In the genomic region with DNA sequence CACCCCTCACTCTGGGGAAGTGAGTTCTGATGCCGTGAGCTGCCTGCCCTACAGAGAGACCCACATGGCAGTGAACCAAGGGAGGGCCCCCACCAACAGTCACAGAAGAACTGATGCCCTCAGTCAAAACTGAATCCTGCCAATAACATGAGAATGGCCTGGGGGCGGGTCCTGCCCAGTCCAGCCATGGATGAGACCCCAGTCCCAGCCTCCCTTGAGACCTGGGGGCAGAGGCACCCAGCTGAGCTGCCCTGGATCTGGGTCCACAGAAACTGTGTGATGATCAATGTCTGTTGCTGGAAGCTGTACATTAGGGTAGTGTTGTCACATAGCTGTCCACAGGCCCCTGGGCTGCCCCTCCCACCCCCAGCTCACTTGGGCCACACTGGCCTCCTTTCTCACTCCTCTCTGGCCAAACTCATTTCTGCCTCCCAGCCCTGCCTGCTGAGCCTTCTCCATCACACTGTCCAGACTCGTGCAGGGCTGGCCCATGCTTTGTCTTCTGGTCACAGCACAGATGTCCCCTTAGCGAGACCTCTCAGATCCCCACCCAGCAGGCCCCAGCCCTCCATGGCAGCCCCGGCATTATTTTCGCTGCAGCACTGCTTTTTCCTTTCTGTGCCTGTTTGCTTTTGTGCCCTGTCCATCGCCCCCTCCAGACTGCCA, we compare ENCODE assay signal across 9 cellular contexts. TPM values are rescaled to one million over a fixed set of nuclear protein-coding genes. Genes with fewer than 3 reads are reported as not detected.
DNase-seq lines count a peak whose midpoint lies in the region; ATAC-seq, FAIRE-seq and TF ChIP-seq lines count a peak whose summit lies in the region.
"Had no signal": no experiment of that assay in that cellular context is flagged by ENCODE, and none has a peak within 500 bp of the region (broad histone marks: within the 10 kb centered on the region; RNA-seq: fewer than 3 reads in every experiment).

No MANE protein-coding gene starts in this region.

- no peaks in the 10 kb centered on the region for H3K9me3 Mint-ChIP-seq in activated T-cell treated with anti-CD3 and anti-CD28 coated beads, Interleukin-2, amount 50 U/mL, for 24 hours
- no peaks in the 10 kb centered on the region for H3K9me3 Mint-ChIP-seq in activated T-helper 17 cell treated with anti-CD3 and anti-CD28 coated beads, Interleukin-2, amount 50 U/mL, for 72 hours

- H3K36me3 ChIP-seq in keratinocyte (ENCODE audit: control insufficient read depth in 2 of 2, extremely low read depth in 1 of 2, insufficient read depth in 2 of 2, low read length in 2 of 2), result peaks cover 0 to 5% of the 10 kb centered on the region in 2 experiments
- H3K36me3 ChIP-seq in thoracic aorta, result no peaks in the 10 kb centered on the region

- H3K4me2 ChIP-seq in keratinocyte (ENCODE audit: control insufficient read depth, extremely low read depth, insufficient read depth, low read depth, low read length), result peak overlapping the region; percentile 87

- peaks cover 65% of the 10 kb centered on the region for H3K4me1 Mint-ChIP-seq in activated T-cell treated with anti-CD3 and anti-CD28 coated beads, Interleukin-2, amount 50 U/mL, for 24 hours (ENCODE audit: low read depth)
- peaks cover 20% of the 10 kb centered on the region for H3K4me1 Mint-ChIP-seq in activated T-helper 17 cell treated with anti-CD3 and anti-CD28 coated beads, Interleukin-2, amount 50 U/mL, for 72 hours

- H3K27me3 ChIP-seq in keratinocyte (ENCODE audit: control insufficient read depth, extremely low read depth, insufficient read depth, low read length), result no peaks in the 10 kb centered on the region
- H3K27me3 ChIP-seq in thoracic aorta (replicated peaks; ENCODE audit: insufficient read depth), result no peaks in the 10 kb centered on the region

- H3K4me3 ChIP-seq in keratinocyte (ENCODE audit: control insufficient read depth in 2 of 3, extremely low read depth in 1 of 3, insufficient read depth in 2 of 3, low read depth in 1 of 3, low read length in 3 of 3), result no peak overlapping the region
- peak overlapping the region; percentile 88 for H3K4me3 ChIP-seq in thoracic aorta

- no peaks in the 10 kb centered on the region for H3K9me3 ChIP-seq in keratinocyte (ENCODE audit: control insufficient read depth, low read depth, low read length)
- H3K9me3 ChIP-seq in thoracic aorta, result no peaks in the 10 kb centered on the region

- FAIRE-seq in keratinocyte (lab: Jason Lieb, UNC), result no peak

- ATAC-seq in activated T-helper 17 cell treated with anti-CD3 and anti-CD28 coated beads, Interleukin-2, amount 50 U/mL, for 72 hours (replicated peaks), result no peak
- ATAC-seq in thoracic aorta (ENCODE audit: insufficient number of reproducible peaks, low FRiP score, low read depth), result no peak

- H2AFZ ChIP-seq in keratinocyte (ENCODE audit: control insufficient read depth, low read length), result no peak overlapping the region
- H2AFZ ChIP-seq: parathyroid adenoma had no signal

- no peak for TF ChIP-seq CTCF in keratinocyte (optimal IDR thresholded peaks at IDR 0.05 in 1 of 3, IDR thresholded peaks at IDR 0.05 in 1 of 3, conservative IDR thresholded peaks at IDR 0.05 in 1 of 3; ENCODE audit: extremely low read depth in 1 of 3, insufficient read depth in 2 of 3, low read length in 3 of 3)
- no peak for TF ChIP-seq CTCF in thoracic aorta (IDR thresholded peaks at IDR 0.05)

- DNase-seq in activated T-cell treated with anti-CD3 and anti-CD28 coated beads, Interleukin-2, amount 50 U/mL, for 24 hours, result no peak
- no peak for DNase-seq in activated T-cell treated with anti-CD3 and anti-CD28 coated beads, Interleukin-2, amount 50 U/mL, for 1 hour
- no peak for DNase-seq in keratinocyte (ENCODE audit: low read depth, low spot score)
- no peak for DNase-seq in thoracic aorta (ENCODE audit: low spot score)
- DNase-seq in nucleus accumbens (lab: John Stamatoyannopoulos, UW), result no peak
- no peak for DNase-seq in midbrain (lab: John Stamatoyannopoulos, UW)
- no peak for DNase-seq in NCI-H2029 (lab: John Stamatoyannopoulos, UW)

- peaks cover 27% of the 10 kb centered on the region for H4K20me1 ChIP-seq in keratinocyte (ENCODE audit: control insufficient read depth, extremely low read depth, insufficient read depth, low read length)

- peak overlapping the region; percentile 95 for H3K27ac Mint-ChIP-seq in activated T-cell treated with anti-CD3 and anti-CD28 coated beads, Interleukin-2, amount 50 U/mL, for 24 hours
- H3K27ac Mint-ChIP-seq in activated T-helper 17 cell treated with anti-CD3 and anti-CD28 coated beads, Interleukin-2, amount 50 U/mL, for 72 hours, result peak overlapping the region; percentile 97

- H3K4me1 ChIP-seq in keratinocyte (ENCODE audit: control insufficient read depth, extremely low read depth, insufficient read depth, low read length), result peaks cover 22% of the 10 kb centered on the region
- H3K4me1 ChIP-seq in thoracic aorta (ENCODE audit: control insufficient read depth in 1 of 2, low read depth in 2 of 2), result peaks cover 17 to 34% of the 10 kb centered on the region in 2 donors

- H3K27me3 Mint-ChIP-seq in activated T-cell treated with anti-CD3 and anti-CD28 coated beads, Interleukin-2, amount 50 U/mL, for 24 hours, result no peaks in the 10 kb centered on the region
- H3K27me3 Mint-ChIP-seq in activated T-helper 17 cell treated with anti-CD3 and anti-CD28 coated beads, Interleukin-2, amount 50 U/mL, for 72 hours, result no peaks in the 10 kb centered on the region

- H3K9ac ChIP-seq in keratinocyte (ENCODE audit: control insufficient read depth, extremely low read depth, insufficient read depth, low read length), result peak overlapping the region; percentile 3
- H3K9ac ChIP-seq: parathyroid adenoma had no signal

- H3K36me3 Mint-ChIP-seq in activated T-cell treated with anti-CD3 and anti-CD28 coated beads, Interleukin-2, amount 50 U/mL, for 24 hours (ENCODE audit: low read depth), result peaks cover 31% of the 10 kb centered on the region
- peaks cover 56% of the 10 kb centered on the region for H3K36me3 Mint-ChIP-seq in activated T-helper 17 cell treated with anti-CD3 and anti-CD28 coated beads, Interleukin-2, amount 50 U/mL, for 72 hours (ENCODE audit: low read depth)

- H3K4me3 Mint-ChIP-seq in activated T-cell treated with anti-CD3 and anti-CD28 coated beads, Interleukin-2, amount 50 U/mL, for 24 hours, result peak overlapping the region; percentile 93
- H3K4me3 Mint-ChIP-seq in activated T-helper 17 cell treated with anti-CD3 and anti-CD28 coated beads, Interleukin-2, amount 50 U/mL, for 72 hours, result peak overlapping the region; percentile 90

- dilution Hi-C loops in keratinocyte (cut with MboI; ENCODE audit: extremely low pct_ligation_motif_present, low sequenced_read_pairs), result no loop called here

- peaks cover 36% of the 10 kb centered on the region for H3K79me2 ChIP-seq in keratinocyte (ENCODE audit: control insufficient read depth, insufficient read depth, low read length)

- peak overlapping the region; percentile 20 for H3K27ac ChIP-seq in keratinocyte (ENCODE audit: control insufficient read depth, insufficient read depth, low read length)
- no peak overlapping the region for H3K27ac ChIP-seq in thoracic aorta

- no peaks in the 10 kb centered on the region for H3K9me1 ChIP-seq in keratinocyte (ENCODE audit: control insufficient read depth, extremely low read depth, insufficient read depth, low read length)

RNA-seq across cellular contexts. Expression of a gene that starts 16.8 kb away (rescaled TPM):
- 1 to 10 TPM; 2.8 to 7.2 TPM for total RNA-seq in activated T-helper 17 cell treated with anti-CD3 and anti-CD28 coated beads, Interleukin-2, amount 50 U/mL, for 72 hours
- 0.42 to 0.74 TPM (median 0.54 TPM) in 3 replicates for polyA plus RNA-seq in keratinocyte
- not detected for polyA plus RNA-seq in keratinocyte (2011; ENCODE audit: low read depth)
- polyA plus RNA-seq in keratinocyte (2011; cell fraction: cytosol; rRNA removed), result 0.17 and 0.48 TPM in 2 replicates
- 0.87 and 1.1 TPM in 2 replicates for polyA plus RNA-seq in keratinocyte (2011; cell fraction: nucleus; rRNA removed)
- polyA plus RNA-seq in keratinocyte (2012; ENCODE audit: low replicate concordance), result 0.25 and 0.72 TPM in 2 replicates
- 0.40 to 1.6 TPM (median 0.77 TPM) in 3 replicates for polyA minus RNA-seq in keratinocyte
- not detected for polyA minus RNA-seq in keratinocyte (2011; cell fraction: cytosol; rRNA and poly(A)+ RNA removed)
- polyA minus RNA-seq in keratinocyte (2011; cell fraction: nucleus; rRNA and poly(A)+ RNA removed), result 0.95 and 1.1 TPM in 2 replicates
- total RNA-seq in thoracic aorta, result 10 to 100 TPM; 45.5 to 46.8 TPM

RNA-seq across cellular contexts. Expression of a gene that starts 25.8 kb away (rescaled TPM):
- total RNA-seq in activated T-helper 17 cell treated with anti-CD3 and anti-CD28 coated beads, Interleukin-2, amount 50 U/mL, for 72 hours, result 100 to 1,000 TPM; 101 to 156 TPM
- 22.6 to 38.0 TPM (median 27.2 TPM) in 3 replicates for polyA plus RNA-seq in keratinocyte
- 22.2 TPM for polyA plus RNA-seq in keratinocyte (2011; ENCODE audit: low read depth)
- polyA plus RNA-seq in keratinocyte (2011; cell fraction: cytosol; rRNA removed), result 20.4 and 31.3 TPM in 2 replicates
- polyA plus RNA-seq in keratinocyte (2011; cell fraction: nucleus; rRNA removed), result 73.4 and 91.6 TPM in 2 replicates
- 15.5 and 19.3 TPM in 2 replicates for polyA plus RNA-seq in keratinocyte (2012; ENCODE audit: low replicate concordance)
- polyA minus RNA-seq in keratinocyte, result 20.9 to 29.4 TPM (median 25.9 TPM) in 3 replicates
- polyA minus RNA-seq in keratinocyte (2011; cell fraction: cytosol; rRNA and poly(A)+ RNA removed), result 19.8 TPM
- 17.3 and 24.7 TPM in 2 replicates for polyA minus RNA-seq in keratinocyte (2011; cell fraction: nucleus; rRNA and poly(A)+ RNA removed)
- total RNA-seq in thoracic aorta, result 10 to 100 TPM; 30.3 to 98.8 TPM

Comparison
In these comparisons a context has a peak if more than half of its experiments do, and no peak if none do; other contexts are left out.
1. RNA of a gene that starts 16.8 kb away (total RNA-seq): 45.5 to 46.8 TPM in thoracic aorta; 2.8 to 7.2 TPM in activated T-helper 17 cell treated with anti-CD3 and anti-CD28 coated beads, Interleukin-2, amount 50 U/mL, for 72 hours; every median in the first group is over 4 times any median in the second.